Comparison of ENCODE assay signal across 1 cellular context in genomic region chr2:128343459-128343858, GRCh38.
TF ChIP-seq lines count a peak whose summit lies in the region.

No MANE protein-coding gene starts in this region.

TF ChIP-seq in K562, 482 proteins besides CTCF, POLR2A, EP300 and RAD21:
- no peak for TF ChIP-seq PTRF (tag; IDR thresholded peaks at IDR 0.05)
- TF ChIP-seq XRCC5 (IDR thresholded peaks at IDR 0.05; ENCODE audit: low read depth, low read length), result no peak
- no peak for TF ChIP-seq RBM25 (IDR thresholded peaks at IDR 0.05; ENCODE audit: low read depth, low read length, severe bottlenecking)
- TF ChIP-seq RBM22 (IDR thresholded peaks at IDR 0.05; ENCODE audit: low read depth, low read length, poor library complexity, severe bottlenecking), result no peak
- no peak for TF ChIP-seq DPF2 (IDR thresholded peaks at IDR 0.05)
- TF ChIP-seq DIDO1 (tag; IDR thresholded peaks at IDR 0.05; ENCODE audit: low read depth), result no peak
- no peak for TF ChIP-seq CBX1 (IDR thresholded peaks at IDR 0.05; ENCODE audit: low read depth)
- TF ChIP-seq ZNF12 (CRISPR knock-in tag; IDR thresholded peaks at IDR 0.05), result peak; percentile 91
- TF ChIP-seq PHF21A (IDR thresholded peaks at IDR 0.05; ENCODE audit: borderline replicate concordance, low read depth), result no peak
- TF ChIP-seq MAZ (CRISPR knock-in tag; conservative IDR thresholded peaks at IDR 0.05 in 1 of 2, IDR thresholded peaks at IDR 0.05 in 1 of 2), result no peak
- TF ChIP-seq TFE3 (CRISPR knock-in tag; IDR thresholded peaks at IDR 0.05), result peak; percentile 67; the same call in 1 of the 2 replicates
- no peak for TF ChIP-seq ZNF76 (CRISPR knock-in tag; IDR thresholded peaks at IDR 0.05; ENCODE audit: borderline replicate concordance)
- TF ChIP-seq DACH1 (IDR thresholded peaks at IDR 0.05; ENCODE audit: partially characterized antibody), result no peak
- TF ChIP-seq WHSC1 (IDR thresholded peaks at IDR 0.05; ENCODE audit: low read length), result no peak
- no peak for TF ChIP-seq PTBP1 (IDR thresholded peaks at IDR 0.05; ENCODE audit: low read depth, low read length)
